Comparison of ENCODE assay signal across 7 cellular contexts in the genomic region with DNA sequence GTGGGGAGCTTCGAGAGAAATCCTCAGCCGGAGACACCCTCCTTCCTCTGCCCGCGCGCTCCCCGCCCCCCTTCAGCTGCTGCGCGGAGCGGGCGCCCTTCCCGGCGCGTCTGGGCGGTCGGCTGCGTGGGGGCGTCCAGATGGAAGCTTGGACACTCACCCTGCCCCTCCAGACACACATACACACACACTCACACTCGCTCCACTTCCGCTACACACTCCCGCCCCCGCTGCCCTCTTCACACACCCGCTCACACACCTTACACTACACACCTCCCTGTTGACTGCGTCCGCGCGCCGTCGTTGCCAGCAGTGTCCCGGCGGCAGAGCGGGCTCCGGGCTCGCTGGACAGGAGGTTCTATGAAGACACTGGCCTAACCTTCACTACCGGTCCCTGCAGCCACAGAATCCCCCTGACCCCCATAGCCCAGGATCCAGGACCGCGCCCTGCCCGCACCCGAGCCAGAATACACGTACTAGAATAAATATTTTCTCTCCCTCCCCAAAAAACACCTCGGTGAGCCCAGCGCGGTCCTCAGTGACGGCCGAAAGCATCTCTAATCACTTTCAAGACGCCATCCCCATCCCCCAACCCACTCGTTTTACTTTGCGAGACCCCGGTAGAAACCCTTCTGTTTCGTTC.
A peak's percentile ranks its signal among the peaks of the same experiment; 100 is the strongest.
DNase-seq lines count a peak whose midpoint lies in the region; ATAC-seq and TF ChIP-seq lines count a peak whose summit lies in the region.

No MANE protein-coding gene starts in this region.

- no peak for TF ChIP-seq CTCF in cardiac fibroblast (IDR thresholded peaks at IDR 0.05; ENCODE audit: low read depth, low read length)

- DNase-seq in T-helper 9 cell = peak; percentile 40
- DNase-seq in cardiac fibroblast (ENCODE audit: low read depth in 2 of 2) = peak in 1 of 2 donors; percentile 62
- DNase-seq in left kidney (ENCODE audit: low read depth, low spot score) = peak; percentile 66
- DNase-seq in stimulated activated CD4-positive, alpha-beta T cell treated with anti-CD3 and anti-CD28 coated beads, Interleukin-4, amount 100 ng/mL, for 24 hours = peak; percentile 72
- DNase-seq in NCI-H526 treated with DMSO at 0.1 percent for 48 hours (lab: John Stamatoyannopoulos, UW) = no peak

- ATAC-seq in GM18868 (IDR thresholded peaks at IDR 0.05; ENCODE audit: unreplicated experiment) (peak; percentile 0), HG03097 (IDR thresholded peaks at IDR 0.05; ENCODE audit: low FRiP score, unreplicated experiment) (peak; percentile 22)

- H3K4me3 ChIP-seq in cardiac fibroblast (replicated peaks in 1 of 2; ENCODE audit: low read depth in 2 of 2, low read length in 2 of 2) = peak overlapping the region; percentile 60 to 70
